ENCODE assay signal across 8 cellular contexts in the genomic region with DNA sequence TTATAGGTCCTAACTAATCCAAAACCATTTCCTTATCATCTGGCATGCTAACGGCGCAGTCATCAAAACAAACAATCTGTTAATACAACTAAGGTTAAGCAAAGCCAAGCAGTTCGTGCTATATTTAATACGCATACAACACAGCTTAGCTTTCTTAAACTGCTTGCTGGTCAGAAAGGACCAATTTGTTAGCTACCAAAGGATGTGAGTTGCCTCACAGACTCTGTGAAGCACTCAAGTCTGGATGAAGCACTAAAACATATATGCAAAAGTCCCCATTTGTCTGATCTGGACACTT.
DNase-seq lines count a peak whose midpoint lies in the region; ATAC-seq and TF ChIP-seq lines count a peak whose summit lies in the region.

No MANE protein-coding gene starts in this region.

- TF ChIP-seq CTCF in epithelial cell of proximal tubule (conservative IDR thresholded peaks at IDR 0.05; ENCODE audit: low read depth, low read length) (no peak), natural killer cell (IDR thresholded peaks at IDR 0.05) (no peak)

- no peak for DNase-seq in stimulated activated naive CD8-positive, alpha-beta T cell treated with anti-CD3 and anti-CD28 coated beads, Interleukin-15, Interleukin-2, amounts not matched to agents 100 U/mL and 50 U/mL, for 24 hours
- DNase-seq in epithelial cell of proximal tubule (ENCODE audit: low read depth): no peak
- no peak for DNase-seq in natural killer cell
- no peak for DNase-seq in DMS153 treated with DMSO at 0.1 percent for 48 hours (lab: John Stamatoyannopoulos, UW; ENCODE audit: unreplicated experiment)
- DNase-seq in NCI-H2029 (lab: John Stamatoyannopoulos, UW): no peak
- DNase-seq in NCI-H2196 treated with DMSO at 0.1 percent for 48 hours (lab: John Stamatoyannopoulos, UW; ENCODE audit: unreplicated experiment): no peak

- peak overlapping the region; percentile 44 for H3K4me3 ChIP-seq in epithelial cell of proximal tubule (ENCODE audit: low read depth, low read length)

- intact Hi-C loops in natural killer cell (cut with micrococcal nuclease): loop anchor here (2.0 kb wide), 1 partner anchor 52 kb away; no protein-coding TSS in a partner anchor

- no peak for ATAC-seq in stimulated activated naive CD8-positive, alpha-beta T cell treated with anti-CD3 and anti-CD28 coated beads, Interleukin-15, Interleukin-2, amounts not matched to agents 100 U/mL and 50 U/mL, for 24 hours
- ATAC-seq in natural killer cell: peak in 2 of 3 donors; percentile 9 to 11
- ATAC-seq in HG03571 (IDR thresholded peaks at IDR 0.05; ENCODE audit: unreplicated experiment): no peak

- H3K27ac Mint-ChIP-seq in stimulated activated naive CD8-positive, alpha-beta T cell treated with anti-CD3 and anti-CD28 coated beads, Interleukin-15, Interleukin-2, amounts not matched to agents 100 ng/mL and 50 ng/mL, for 24 hours: peak overlapping the region; percentile 88
- H3K27ac Mint-ChIP-seq in natural killer cell: peak overlapping the region in 1 of 2 donors; percentile 86

- peak overlapping the region; percentile 62 for H3K4me3 Mint-ChIP-seq in stimulated activated naive CD8-positive, alpha-beta T cell treated with anti-CD3 and anti-CD28 coated beads, Interleukin-15, Interleukin-2, amounts not matched to agents 100 ng/mL and 50 ng/mL, for 24 hours
- H3K4me3 Mint-ChIP-seq in natural killer cell: peak overlapping the region; percentile 79

- H3K9me3 Mint-ChIP-seq in stimulated activated naive CD8-positive, alpha-beta T cell treated with anti-CD3 and anti-CD28 coated beads, Interleukin-15, Interleukin-2, amounts not matched to agents 100 ng/mL and 50 ng/mL, for 24 hours: no peaks in the 10 kb centered on the region
- no peaks in the 10 kb centered on the region for H3K9me3 Mint-ChIP-seq in natural killer cell

- peaks cover 4% of the 10 kb centered on the region for H3K36me3 Mint-ChIP-seq in stimulated activated naive CD8-positive, alpha-beta T cell treated with anti-CD3 and anti-CD28 coated beads, Interleukin-15, Interleukin-2, amounts not matched to agents 100 ng/mL and 50 ng/mL, for 24 hours (ENCODE audit: low read depth)
- H3K36me3 Mint-ChIP-seq in natural killer cell: peaks cover 7% of the 10 kb centered on the region

- H3K27me3 Mint-ChIP-seq in stimulated activated naive CD8-positive, alpha-beta T cell treated with anti-CD3 and anti-CD28 coated beads, Interleukin-15, Interleukin-2, amounts not matched to agents 100 ng/mL and 50 ng/mL, for 24 hours: no peaks in the 10 kb centered on the region
- H3K27me3 Mint-ChIP-seq in natural killer cell (ENCODE audit: low read depth in 2 of 2): no peaks in the 10 kb centered on the region

- H3K4me1 Mint-ChIP-seq in stimulated activated naive CD8-positive, alpha-beta T cell treated with anti-CD3 and anti-CD28 coated beads, Interleukin-15, Interleukin-2, amounts not matched to agents 100 ng/mL and 50 ng/mL, for 24 hours (ENCODE audit: low read depth): peaks cover 93% of the 10 kb centered on the region
- peaks cover 92 to 97% of the 10 kb centered on the region in 2 donors for H3K4me1 Mint-ChIP-seq in natural killer cell

Comparison
In these comparisons a context has a peak if more than half of its experiments do, and no peak if none do; other contexts are left out.
1. ATAC-seq: peak in natural killer cell (2 of 3); none in stimulated activated naive CD8-positive, alpha-beta T cell treated with anti-CD3 and anti-CD28 coated beads, Interleukin-15, Interleukin-2, amounts not matched to agents 100 U/mL and 50 U/mL, for 24 hours (single experiment) and HG03571 (single experiment).